Comparison of ENCODE assay signal across 3 cellular contexts in the genomic region with DNA sequence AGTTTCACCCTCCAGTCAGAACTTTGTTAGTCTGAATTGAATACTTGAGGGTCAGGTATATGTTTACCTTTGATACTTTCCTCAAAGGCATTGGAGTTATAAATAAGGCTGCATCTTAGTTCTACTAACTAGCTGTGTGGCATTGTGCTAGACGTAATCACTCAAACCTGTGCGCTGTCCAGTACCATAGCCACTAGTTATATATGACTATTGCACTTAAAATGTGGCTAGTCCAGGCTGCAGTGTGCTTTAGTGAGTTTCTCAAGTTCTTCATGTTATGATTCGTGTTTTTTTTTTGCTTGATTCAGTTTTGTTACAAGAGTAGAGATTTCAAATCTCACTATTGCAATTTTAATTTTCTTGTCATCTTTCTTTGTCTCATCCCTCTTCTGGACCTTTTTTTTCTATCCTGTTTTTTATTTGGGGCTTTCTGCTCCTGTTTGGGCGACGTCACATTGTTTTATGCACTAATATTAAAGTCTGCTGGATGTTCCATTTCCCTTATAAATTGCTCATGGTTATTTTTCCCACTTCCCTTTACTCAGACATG.
A peak's percentile ranks its signal among the peaks of the same experiment; 100 is the strongest.
TF ChIP-seq lines count a peak whose summit lies in the region.

No MANE protein-coding gene starts in this region.

TF ChIP-seq in SK-N-SH, 30 proteins besides CTCF, POLR2A, EP300 and RAD21:
- TF ChIP-seq TEAD4 (IDR thresholded peaks at IDR 0.05; ENCODE audit: borderline replicate concordance, insufficient read depth) (no peak), YY1 (IDR thresholded peaks at IDR 0.05; ENCODE audit: low read depth) (no peak), RFX5 (IDR thresholded peaks at IDR 0.05; ENCODE audit: low read length) (no peak), SIN3A (IDR thresholded peaks at IDR 0.05; ENCODE audit: borderline replicate concordance, low read depth, low read length) (no peak)
- TF ChIP-seq, protein P1, sequence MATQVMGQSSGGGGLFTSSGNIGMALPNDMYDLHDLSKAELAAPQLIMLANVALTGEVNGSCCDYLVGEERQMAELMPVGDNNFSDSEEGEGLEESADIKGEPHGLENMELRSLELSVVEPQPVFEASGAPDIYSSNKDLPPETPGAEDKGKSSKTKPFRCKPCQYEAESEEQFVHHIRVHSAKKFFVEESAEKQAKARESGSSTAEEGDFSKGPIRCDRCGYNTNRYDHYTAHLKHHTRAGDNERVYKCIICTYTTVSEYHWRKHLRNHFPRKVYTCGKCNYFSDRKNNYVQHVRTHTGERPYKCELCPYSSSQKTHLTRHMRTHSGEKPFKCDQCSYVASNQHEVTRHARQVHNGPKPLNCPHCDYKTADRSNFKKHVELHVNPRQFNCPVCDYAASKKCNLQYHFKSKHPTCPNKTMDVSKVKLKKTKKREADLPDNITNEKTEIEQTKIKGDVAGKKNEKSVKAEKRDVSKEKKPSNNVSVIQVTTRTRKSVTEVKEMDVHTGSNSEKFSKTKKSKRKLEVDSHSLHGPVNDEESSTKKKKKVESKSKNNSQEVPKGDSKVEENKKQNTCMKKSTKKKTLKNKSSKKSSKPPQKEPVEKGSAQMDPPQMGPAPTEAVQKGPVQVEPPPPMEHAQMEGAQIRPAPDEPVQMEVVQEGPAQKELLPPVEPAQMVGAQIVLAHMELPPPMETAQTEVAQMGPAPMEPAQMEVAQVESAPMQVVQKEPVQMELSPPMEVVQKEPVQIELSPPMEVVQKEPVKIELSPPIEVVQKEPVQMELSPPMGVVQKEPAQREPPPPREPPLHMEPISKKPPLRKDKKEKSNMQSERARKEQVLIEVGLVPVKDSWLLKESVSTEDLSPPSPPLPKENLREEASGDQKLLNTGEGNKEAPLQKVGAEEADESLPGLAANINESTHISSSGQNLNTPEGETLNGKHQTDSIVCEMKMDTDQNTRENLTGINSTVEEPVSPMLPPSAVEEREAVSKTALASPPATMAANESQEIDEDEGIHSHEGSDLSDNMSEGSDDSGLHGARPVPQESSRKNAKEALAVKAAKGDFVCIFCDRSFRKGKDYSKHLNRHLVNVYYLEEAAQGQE (IDR thresholded peaks at IDR 0.05; ENCODE audit: low read depth, low read length): peak; percentile 49; the same call in 1 of the 2 replicates
- TF ChIP-seq, protein P2, sequence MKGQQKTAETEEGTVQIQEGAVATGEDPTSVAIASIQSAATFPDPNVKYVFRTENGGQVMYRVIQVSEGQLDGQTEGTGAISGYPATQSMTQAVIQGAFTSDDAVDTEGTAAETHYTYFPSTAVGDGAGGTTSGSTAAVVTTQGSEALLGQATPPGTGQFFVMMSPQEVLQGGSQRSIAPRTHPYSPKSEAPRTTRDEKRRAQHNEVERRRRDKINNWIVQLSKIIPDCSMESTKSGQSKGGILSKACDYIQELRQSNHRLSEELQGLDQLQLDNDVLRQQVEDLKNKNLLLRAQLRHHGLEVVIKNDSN (IDR thresholded peaks at IDR 0.05; ENCODE audit: borderline replicate concordance, low read depth): no peak

TF ChIP-seq in SK-N-SH treated with all-trans-retinoic acid at 6 μM for 48 hours, 23 proteins besides CTCF, POLR2A, EP300 and RAD21:
- TF ChIP-seq, protein P3, sequence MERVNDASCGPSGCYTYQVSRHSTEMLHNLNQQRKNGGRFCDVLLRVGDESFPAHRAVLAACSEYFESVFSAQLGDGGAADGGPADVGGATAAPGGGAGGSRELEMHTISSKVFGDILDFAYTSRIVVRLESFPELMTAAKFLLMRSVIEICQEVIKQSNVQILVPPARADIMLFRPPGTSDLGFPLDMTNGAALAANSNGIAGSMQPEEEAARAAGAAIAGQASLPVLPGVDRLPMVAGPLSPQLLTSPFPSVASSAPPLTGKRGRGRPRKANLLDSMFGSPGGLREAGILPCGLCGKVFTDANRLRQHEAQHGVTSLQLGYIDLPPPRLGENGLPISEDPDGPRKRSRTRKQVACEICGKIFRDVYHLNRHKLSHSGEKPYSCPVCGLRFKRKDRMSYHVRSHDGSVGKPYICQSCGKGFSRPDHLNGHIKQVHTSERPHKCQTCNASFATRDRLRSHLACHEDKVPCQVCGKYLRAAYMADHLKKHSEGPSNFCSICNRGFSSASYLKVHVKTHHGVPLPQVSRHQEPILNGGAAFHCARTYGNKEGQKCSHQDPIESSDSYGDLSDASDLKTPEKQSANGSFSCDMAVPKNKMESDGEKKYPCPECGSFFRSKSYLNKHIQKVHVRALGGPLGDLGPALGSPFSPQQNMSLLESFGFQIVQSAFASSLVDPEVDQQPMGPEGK (CRISPR knock-in tag; IDR thresholded peaks at IDR 0.05; ENCODE audit: borderline replicate concordance): no peak
- TF ChIP-seq ZNF565 (CRISPR knock-in tag; conservative IDR thresholded peaks at IDR 0.05; ENCODE audit: low read depth): no peak
- no peak for TF ChIP-seq ZNF8 (CRISPR knock-in tag; IDR thresholded peaks at IDR 0.05)
- TF ChIP-seq ZC3H10 (CRISPR knock-in tag; IDR thresholded peaks at IDR 0.05): no peak
- TF ChIP-seq SNAI2 (CRISPR knock-in tag; IDR thresholded peaks at IDR 0.05): no peak
- TF ChIP-seq TCF4 (CRISPR knock-in tag; IDR thresholded peaks at IDR 0.05; ENCODE audit: borderline replicate concordance): no peak
- no peak for TF ChIP-seq ARNTL (CRISPR knock-in tag; IDR thresholded peaks at IDR 0.05; ENCODE audit: borderline replicate concordance, low read depth)
- TF ChIP-seq CSDC2 (CRISPR knock-in tag; IDR thresholded peaks at IDR 0.05): no peak
- TF ChIP-seq RARB (CRISPR knock-in tag; IDR thresholded peaks at IDR 0.05): no peak
- TF ChIP-seq TOX (CRISPR knock-in tag; IDR thresholded peaks at IDR 0.05; ENCODE audit: borderline replicate concordance): no peak
- TF ChIP-seq BACH2 (CRISPR knock-in tag; IDR thresholded peaks at IDR 0.05; ENCODE audit: borderline replicate concordance): no peak
- TF ChIP-seq, protein P4, sequence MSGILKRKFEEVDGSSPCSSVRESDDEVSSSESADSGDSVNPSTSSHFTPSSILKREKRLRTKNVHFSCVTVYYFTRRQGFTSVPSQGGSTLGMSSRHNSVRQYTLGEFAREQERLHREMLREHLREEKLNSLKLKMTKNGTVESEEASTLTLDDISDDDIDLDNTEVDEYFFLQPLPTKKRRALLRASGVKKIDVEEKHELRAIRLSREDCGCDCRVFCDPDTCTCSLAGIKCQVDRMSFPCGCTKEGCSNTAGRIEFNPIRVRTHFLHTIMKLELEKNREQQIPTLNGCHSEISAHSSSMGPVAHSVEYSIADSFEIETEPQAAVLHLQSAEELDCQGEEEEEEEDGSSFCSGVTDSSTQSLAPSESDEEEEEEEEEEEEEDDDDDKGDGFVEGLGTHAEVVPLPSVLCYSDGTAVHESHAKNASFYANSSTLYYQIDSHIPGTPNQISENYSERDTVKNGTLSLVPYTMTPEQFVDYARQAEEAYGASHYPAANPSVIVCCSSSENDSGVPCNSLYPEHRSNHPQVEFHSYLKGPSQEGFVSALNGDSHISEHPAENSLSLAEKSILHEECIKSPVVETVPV (CRISPR knock-in tag; IDR thresholded peaks at IDR 0.05): no peak
- no peak for TF ChIP-seq OSR1 (CRISPR knock-in tag; IDR thresholded peaks at IDR 0.05)
- TF ChIP-seq, protein P5, sequence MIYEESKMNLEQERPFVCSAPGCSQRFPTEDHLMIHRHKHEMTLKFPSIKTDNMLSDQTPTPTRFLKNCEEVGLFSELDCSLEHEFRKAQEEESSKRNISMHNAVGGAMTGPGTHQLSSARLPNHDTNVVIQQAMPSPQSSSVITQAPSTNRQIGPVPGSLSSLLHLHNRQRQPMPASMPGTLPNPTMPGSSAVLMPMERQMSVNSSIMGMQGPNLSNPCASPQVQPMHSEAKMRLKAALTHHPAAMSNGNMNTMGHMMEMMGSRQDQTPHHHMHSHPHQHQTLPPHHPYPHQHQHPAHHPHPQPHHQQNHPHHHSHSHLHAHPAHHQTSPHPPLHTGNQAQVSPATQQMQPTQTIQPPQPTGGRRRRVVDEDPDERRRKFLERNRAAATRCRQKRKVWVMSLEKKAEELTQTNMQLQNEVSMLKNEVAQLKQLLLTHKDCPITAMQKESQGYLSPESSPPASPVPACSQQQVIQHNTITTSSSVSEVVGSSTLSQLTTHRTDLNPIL (CRISPR knock-in tag; IDR thresholded peaks at IDR 0.05; ENCODE audit: low read depth): no peak
- no peak for TF ChIP-seq ISL1 (CRISPR knock-in tag; IDR thresholded peaks at IDR 0.05)
- TF ChIP-seq PPARA (CRISPR knock-in tag; IDR thresholded peaks at IDR 0.05; ENCODE audit: borderline replicate concordance): no peak
- TF ChIP-seq ZNF70 (CRISPR knock-in tag; IDR thresholded peaks at IDR 0.05): no peak

TF ChIP-seq in K562, 482 proteins besides CTCF, POLR2A, EP300 and RAD21:
- TF ChIP-seq RBM25 (IDR thresholded peaks at IDR 0.05; ENCODE audit: low read depth, low read length, severe bottlenecking) (peak; percentile 20), CEBPB (tag; IDR thresholded peaks at IDR 0.05) (no peak), ILK (tag; IDR thresholded peaks at IDR 0.05; ENCODE audit: borderline replicate concordance, low read depth) (no peak), NFRKB (IDR thresholded peaks at IDR 0.05; ENCODE audit: low read depth) (no peak), ZBED1 (IDR thresholded peaks at IDR 0.05) (no peak), RBBP5 (IDR thresholded peaks at IDR 0.05; ENCODE audit: borderline replicate concordance, insufficient read depth, low read length, poor library complexity, severe bottlenecking) (no peak), NUFIP1 (IDR thresholded peaks at IDR 0.05; ENCODE audit: partially characterized antibody) (peak; percentile 32)
- TF ChIP-seq, protein P6, sequence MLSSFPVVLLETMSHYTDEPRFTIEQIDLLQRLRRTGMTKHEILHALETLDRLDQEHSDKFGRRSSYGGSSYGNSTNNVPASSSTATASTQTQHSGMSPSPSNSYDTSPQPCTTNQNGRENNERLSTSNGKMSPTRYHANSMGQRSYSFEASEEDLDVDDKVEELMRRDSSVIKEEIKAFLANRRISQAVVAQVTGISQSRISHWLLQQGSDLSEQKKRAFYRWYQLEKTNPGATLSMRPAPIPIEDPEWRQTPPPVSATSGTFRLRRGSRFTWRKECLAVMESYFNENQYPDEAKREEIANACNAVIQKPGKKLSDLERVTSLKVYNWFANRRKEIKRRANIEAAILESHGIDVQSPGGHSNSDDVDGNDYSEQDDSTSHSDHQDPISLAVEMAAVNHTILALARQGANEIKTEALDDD (IDR thresholded peaks at IDR 0.05): peak; percentile 93
- TF ChIP-seq, protein P7, sequence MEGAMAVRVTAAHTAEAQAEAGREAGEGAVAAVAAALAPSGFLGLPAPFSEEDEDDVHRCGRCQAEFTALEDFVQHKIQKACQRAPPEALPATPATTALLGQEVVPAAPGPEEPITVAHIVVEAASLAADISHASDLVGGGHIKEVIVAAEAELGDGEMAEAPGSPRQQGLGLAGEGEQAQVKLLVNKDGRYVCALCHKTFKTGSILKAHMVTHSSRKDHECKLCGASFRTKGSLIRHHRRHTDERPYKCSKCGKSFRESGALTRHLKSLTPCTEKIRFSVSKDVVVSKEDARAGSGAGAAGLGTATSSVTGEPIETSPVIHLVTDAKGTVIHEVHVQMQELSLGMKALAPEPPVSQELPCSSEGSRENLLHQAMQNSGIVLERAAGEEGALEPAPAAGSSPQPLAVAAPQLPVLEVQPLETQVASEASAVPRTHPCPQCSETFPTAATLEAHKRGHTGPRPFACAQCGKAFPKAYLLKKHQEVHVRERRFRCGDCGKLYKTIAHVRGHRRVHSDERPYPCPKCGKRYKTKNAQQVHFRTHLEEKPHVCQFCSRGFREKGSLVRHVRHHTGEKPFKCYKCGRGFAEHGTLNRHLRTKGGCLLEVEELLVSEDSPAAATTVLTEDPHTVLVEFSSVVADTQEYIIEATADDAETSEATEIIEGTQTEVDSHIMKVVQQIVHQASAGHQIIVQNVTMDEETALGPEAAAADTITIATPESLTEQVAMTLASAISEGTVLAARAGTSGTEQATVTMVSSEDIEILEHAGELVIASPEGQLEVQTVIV (CRISPR knock-in tag; IDR thresholded peaks at IDR 0.05; ENCODE audit: borderline replicate concordance): no peak
- TF ChIP-seq, protein P8, sequence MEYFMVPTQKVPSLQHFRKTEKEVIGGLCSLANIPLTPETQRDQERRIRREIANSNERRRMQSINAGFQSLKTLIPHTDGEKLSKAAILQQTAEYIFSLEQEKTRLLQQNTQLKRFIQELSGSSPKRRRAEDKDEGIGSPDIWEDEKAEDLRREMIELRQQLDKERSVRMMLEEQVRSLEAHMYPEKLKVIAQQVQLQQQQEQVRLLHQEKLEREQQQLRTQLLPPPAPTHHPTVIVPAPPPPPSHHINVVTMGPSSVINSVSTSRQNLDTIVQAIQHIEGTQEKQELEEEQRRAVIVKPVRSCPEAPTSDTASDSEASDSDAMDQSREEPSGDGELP (CRISPR knock-in tag; IDR thresholded peaks at IDR 0.05; ENCODE audit: borderline replicate concordance): no peak
